In the genomic region with DNA sequence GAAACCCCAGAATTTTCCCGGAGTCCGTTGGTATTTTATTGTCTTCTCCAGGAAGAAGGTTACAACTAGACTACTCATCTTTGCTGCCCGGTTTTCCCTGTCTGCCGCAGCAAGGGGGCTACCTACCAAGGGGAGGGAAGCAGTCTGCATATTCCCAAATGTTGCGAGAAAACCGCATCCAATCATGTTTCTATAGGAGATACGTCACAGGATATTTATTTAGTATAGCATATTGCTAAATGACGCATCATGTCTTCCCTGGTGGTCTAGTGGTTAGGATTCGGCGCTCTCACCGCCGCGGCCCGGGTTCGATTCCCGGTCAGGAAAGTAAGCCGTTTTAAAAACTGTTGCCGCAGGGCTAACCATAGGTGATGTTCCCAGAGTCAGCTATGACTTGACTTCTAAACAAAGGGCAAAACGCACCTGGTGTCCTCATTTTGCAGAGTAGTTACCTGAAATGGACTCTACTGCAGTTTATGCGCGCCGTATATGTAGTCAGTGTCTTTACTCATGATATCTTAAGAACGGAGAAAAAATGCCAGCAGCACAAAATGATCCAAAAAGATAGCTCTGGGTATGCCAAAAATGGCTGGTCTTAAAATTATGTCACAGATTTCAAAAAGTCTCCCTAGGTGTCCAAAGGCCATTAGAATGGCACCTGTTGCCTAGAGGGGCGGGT, we compare ENCODE assay signal across 8 cellular contexts. TPM values are rescaled to one million over a fixed set of nuclear protein-coding genes. Genes with fewer than 3 reads are reported as not detected.
A peak's percentile ranks its signal among the peaks of the same experiment; 100 is the strongest.
DNase-seq lines count a peak whose midpoint lies in the region; ATAC-seq, FAIRE-seq and TF ChIP-seq lines count a peak whose summit lies in the region.

No MANE protein-coding gene starts in this region.

- H3K36me3 ChIP-seq in BLaER1 treated with 17β-estradiol and CSF1 and Interleukin-3, amounts not matched to agents 10 nM and 100 nM: no peaks in the 10 kb centered on the region
- no peaks in the 10 kb centered on the region for H3K36me3 ChIP-seq in endothelial cell of umbilical vein (ENCODE audit: control insufficient read depth in 2 of 2, extremely low read depth in 1 of 2, insufficient read depth in 2 of 2, low read length in 2 of 2)
- no peaks in the 10 kb centered on the region for H3K36me3 ChIP-seq in mucosa of rectum (ENCODE audit: control insufficient read depth in 2 of 2, insufficient read depth in 2 of 2, low read length in 2 of 2)

- POLR2A ChIA-PET in endothelial cell of umbilical vein (lab: Charles Lee): interaction anchor here (0.9 to 2.4 kb wide), 2 partner anchors 15 to 36 kb away, joined by 3 to 9 read pairs; a partner anchor contains a TSS

- peak overlapping the region; percentile 71 to 94 (median 83); a peak in 21 of 22 replicates for H3K4me2 ChIP-seq in BLaER1 treated with 17β-estradiol and CSF1 and Interleukin-3, amounts not matched to agents 10 nM and 100 nM
- peak overlapping the region; percentile 60 for H3K4me2 ChIP-seq in endothelial cell of umbilical vein (ENCODE audit: insufficient read depth, low read length)

- intact Hi-C loops in endothelial cell of umbilical vein (cut with micrococcal nuclease): loop anchor here (1.0 kb wide), 5 partner anchors 11 to 48 kb away; a partner anchor contains a TSS

- H3K79me2 ChIP-seq in endothelial cell of umbilical vein (ENCODE audit: control insufficient read depth, insufficient read depth, low read length): no peaks in the 10 kb centered on the region

- peak; percentile 39 for ATAC-seq in GM21367 (IDR thresholded peaks at IDR 0.05; ENCODE audit: unreplicated experiment)

- no peak for FAIRE-seq in endothelial cell of umbilical vein (lab: Jason Lieb, UNC)

- dilution Hi-C loops in endothelial cell of umbilical vein (cut with MboI; ENCODE audit: extremely low pct_ligation_motif_present, low sequenced_read_pairs): no loop called here

- CTCF ChIA-PET in endothelial cell of umbilical vein (lab: Charles Lee): interaction anchor here (0.7 to 2.7 kb wide), 3 partner anchors 9 to 15 kb away, joined by 3 to 16 read pairs (median 7); a partner anchor contains a TSS

- H3K4me3 ChIP-seq in BLaER1 treated with 17β-estradiol and CSF1 and Interleukin-3, amounts not matched to agents 10 nM and 100 nM: peak overlapping the region; percentile 67 to 91 (median 74)
- H3K4me3 ChIP-seq in endothelial cell of umbilical vein (replicated peaks in 1 of 3; ENCODE audit: insufficient read depth in 1 of 3, low read depth in 1 of 3, low read length in 3 of 3) (peak overlapping the region; percentile 49 to 72 (median 62)), mucosa of rectum (ENCODE audit: low read length in 2 of 2) (peak overlapping the region; percentile 67 to 84)

- no peak for TF ChIP-seq CTCF in endothelial cell of umbilical vein (IDR thresholded peaks at IDR 0.05; ENCODE audit: extremely low read depth in 1 of 2, insufficient read depth in 1 of 2, low read depth in 1 of 2, low read length in 2 of 2)

- no peak overlapping the region for H2AFZ ChIP-seq in endothelial cell of umbilical vein (ENCODE audit: low read depth, low read length)

- no peaks in the 10 kb centered on the region; a peak in 1 of 22 replicates for H4K20me1 ChIP-seq in BLaER1 treated with 17β-estradiol and CSF1 and Interleukin-3, amounts not matched to agents 10 nM and 100 nM
- no peaks in the 10 kb centered on the region for H4K20me1 ChIP-seq in endothelial cell of umbilical vein (replicated peaks; ENCODE audit: control insufficient read depth, extremely low read depth, insufficient read depth, low read length)

- DNase-seq in HS-5 (ENCODE audit: low read depth): peak; percentile 89
- DNase-seq in NOMO-1 treated with dmso at 0.1 percent for 144 hours (lab: John Stamatoyannopoulos, UW; ENCODE audit: unreplicated experiment): peak; percentile 82
- DNase-seq in activated CD8-positive, alpha-beta memory T cell treated with anti-CD3 and anti-CD28 coated beads, Interleukin-2, amount 50 U/mL, for 4 hours: peak; percentile 82
- peak; percentile 93 for DNase-seq in endothelial cell of umbilical vein (ENCODE audit: low read depth, low spot score)
- DNase-seq in stimulated activated CD8-positive, alpha-beta memory T cell treated with anti-CD3 and anti-CD28 coated beads, Interleukin-4, amount 100 ng/mL, for 1 hour (ENCODE audit: low read depth in 2 of 2, low spot score in 1 of 2): peak; percentile 65 to 72

- no peaks in the 10 kb centered on the region for H3K27me3 ChIP-seq in BLaER1 treated with 17β-estradiol and CSF1 and Interleukin-3, amounts not matched to agents 10 nM and 100 nM
- H3K27me3 ChIP-seq in endothelial cell of umbilical vein (ENCODE audit: control insufficient read depth in 2 of 2, insufficient read depth in 2 of 2, low read length in 2 of 2): peaks cover 0 to 3% of the 10 kb centered on the region in 2 experiments
- H3K27me3 ChIP-seq in mucosa of rectum (ENCODE audit: control insufficient read depth in 2 of 2, insufficient read depth in 2 of 2, low read length in 2 of 2): no peaks in the 10 kb centered on the region

- no peaks in the 10 kb centered on the region for H3K9me3 ChIP-seq in BLaER1 treated with 17β-estradiol and CSF1 and Interleukin-3, amounts not matched to agents 10 nM and 100 nM (replicated peaks in 1 of 11)
- H3K9me3 ChIP-seq in endothelial cell of umbilical vein (replicated peaks; ENCODE audit: control insufficient read depth, insufficient read depth, low read length) (no peaks in the 10 kb centered on the region), mucosa of rectum (ENCODE audit: control insufficient read depth in 2 of 2, low read length in 2 of 2) (no peaks in the 10 kb centered on the region)

- BruUV-seq in endothelial cell of umbilical vein (replicated peaks; lab: Mats Ljungman, UMichigan): no TSS peak

- no peak for TF ChIP-seq POLR2A in endothelial cell of umbilical vein (IDR thresholded peaks at IDR 0.05; ENCODE audit: low read depth, low read length)

- H3K9ac ChIP-seq in BLaER1 treated with 17β-estradiol and CSF1 and Interleukin-3, amounts not matched to agents 10 nM and 100 nM: peak overlapping the region; percentile 72 to 86 (median 81); a peak in 19 of 22 replicates
- no peak overlapping the region for H3K9ac ChIP-seq in endothelial cell of umbilical vein (replicated peaks; ENCODE audit: extremely low read depth, insufficient read depth, low read length)
- H3K9ac ChIP-seq in mucosa of rectum (ENCODE audit: low read depth in 1 of 2, low read length in 2 of 2): peak overlapping the region; percentile 89 to 90

- H3K27ac ChIP-seq in BLaER1 treated with 17β-estradiol and CSF1 and Interleukin-3, amounts not matched to agents 10 nM and 100 nM: peak overlapping the region in 9 of 11 experiments; percentile 67 to 84 (median 76); a peak in 16 of 22 replicates
- peak overlapping the region; percentile 38 for H3K27ac ChIP-seq in endothelial cell of umbilical vein (ENCODE audit: insufficient read depth, low read depth, low read length)
- H3K27ac ChIP-seq in mucosa of rectum (ENCODE audit: low read depth in 2 of 2, low read length in 2 of 2): peak overlapping the region; percentile 96

- H3K4me1 ChIP-seq in BLaER1 treated with 17β-estradiol and CSF1 and Interleukin-3, amounts not matched to agents 10 nM and 100 nM: peaks cover 0 to 14% (median 9%) of the 10 kb centered on the region in 10 experiments; a peak in 16 of 20 replicates
- H3K4me1 ChIP-seq in endothelial cell of umbilical vein (ENCODE audit: control insufficient read depth, extremely low read depth, insufficient read depth, low read length) (no peaks in the 10 kb centered on the region), mucosa of rectum (ENCODE audit: control insufficient read depth in 2 of 2, insufficient read depth in 2 of 2, low read length in 2 of 2) (peaks cover 0 to 2% of the 10 kb centered on the region in 2 donors)

- no peaks in the 10 kb centered on the region for H3K9me1 ChIP-seq in endothelial cell of umbilical vein (replicated peaks; ENCODE audit: control insufficient read depth, extremely low read depth, insufficient read depth, low read length)

RNA-seq across cellular contexts. Expression of a gene that starts 15.2 kb away (rescaled TPM):
- total RNA-seq in endothelial cell of umbilical vein: 36.6 and 38.6 TPM in 2 replicates
- polyA plus RNA-seq in endothelial cell of umbilical vein: 32.6 and 33.6 TPM in 2 replicates
- 16.3 and 22.5 TPM in 2 replicates for polyA plus RNA-seq in endothelial cell of umbilical vein (2011; cell fraction: cytosol; rRNA removed)
- 241 TPM in 2 replicates for polyA plus RNA-seq in endothelial cell of umbilical vein (2011; cell fraction: nucleus; rRNA removed)
- polyA plus RNA-seq in endothelial cell of umbilical vein (2012): 21.9 and 23.0 TPM in 2 replicates
- polyA minus RNA-seq in endothelial cell of umbilical vein: 13.2 and 18.1 TPM in 2 replicates
- 12.1 TPM for polyA minus RNA-seq in endothelial cell of umbilical vein (2011; cell fraction: cytosol; rRNA and poly(A)+ RNA removed)
- 17.5 and 21.1 TPM in 2 replicates for polyA minus RNA-seq in endothelial cell of umbilical vein (2011; cell fraction: nucleus; rRNA and poly(A)+ RNA removed)

RNA-seq across cellular contexts. Expression of a gene that starts 31.9 kb away (rescaled TPM):
- 5.2 and 5.9 TPM in 2 replicates for total RNA-seq in endothelial cell of umbilical vein
- 5.4 and 6.1 TPM in 2 replicates for polyA plus RNA-seq in endothelial cell of umbilical vein
- 4.9 and 5.2 TPM in 2 replicates for polyA plus RNA-seq in endothelial cell of umbilical vein (2011; cell fraction: cytosol; rRNA removed)
- 19.3 and 22.0 TPM in 2 replicates for polyA plus RNA-seq in endothelial cell of umbilical vein (2011; cell fraction: nucleus; rRNA removed)
- polyA plus RNA-seq in endothelial cell of umbilical vein (2012): 3.5 and 5.4 TPM in 2 replicates
- 9.1 and 13.1 TPM in 2 replicates for polyA minus RNA-seq in endothelial cell of umbilical vein
- 4.6 TPM for polyA minus RNA-seq in endothelial cell of umbilical vein (2011; cell fraction: cytosol; rRNA and poly(A)+ RNA removed)
- 4.4 and 5.6 TPM in 2 replicates for polyA minus RNA-seq in endothelial cell of umbilical vein (2011; cell fraction: nucleus; rRNA and poly(A)+ RNA removed)

RNA-seq across cellular contexts. Expression of a gene that starts 36.1 kb away (rescaled TPM):
- total RNA-seq in endothelial cell of umbilical vein: 20.1 and 21.5 TPM in 2 replicates
- 29.6 and 30.6 TPM in 2 replicates for polyA plus RNA-seq in endothelial cell of umbilical vein
- 17.8 TPM in 2 replicates for polyA plus RNA-seq in endothelial cell of umbilical vein (2011; cell fraction: cytosol; rRNA removed)
- 18.1 and 18.4 TPM in 2 replicates for polyA plus RNA-seq in endothelial cell of umbilical vein (2011; cell fraction: nucleus; rRNA removed)
- 9.1 and 9.4 TPM in 2 replicates for polyA plus RNA-seq in endothelial cell of umbilical vein (2012)
- 23.9 and 28.1 TPM in 2 replicates for polyA minus RNA-seq in endothelial cell of umbilical vein
- 33.8 TPM for polyA minus RNA-seq in endothelial cell of umbilical vein (2011; cell fraction: cytosol; rRNA and poly(A)+ RNA removed)
- polyA minus RNA-seq in endothelial cell of umbilical vein (2011; cell fraction: nucleus; rRNA and poly(A)+ RNA removed): 14.1 and 14.7 TPM in 2 replicates

RNA-seq across cellular contexts. Expression of a gene that starts 48.4 kb away (rescaled TPM):
- 24.7 and 26.5 TPM in 2 replicates for total RNA-seq in endothelial cell of umbilical vein
- polyA plus RNA-seq in endothelial cell of umbilical vein: 22.9 and 24.7 TPM in 2 replicates
- polyA plus RNA-seq in endothelial cell of umbilical vein (2011; cell fraction: cytosol; rRNA removed): 20.0 and 23.7 TPM in 2 replicates
- polyA plus RNA-seq in endothelial cell of umbilical vein (2011; cell fraction: nucleus; rRNA removed): 34.8 and 35.9 TPM in 2 replicates
- 12.4 TPM in 2 replicates for polyA plus RNA-seq in endothelial cell of umbilical vein (2012)
- polyA minus RNA-seq in endothelial cell of umbilical vein: 23.0 and 29.6 TPM in 2 replicates
- 11.8 TPM for polyA minus RNA-seq in endothelial cell of umbilical vein (2011; cell fraction: cytosol; rRNA and poly(A)+ RNA removed)
- 24.3 and 29.0 TPM in 2 replicates for polyA minus RNA-seq in endothelial cell of umbilical vein (2011; cell fraction: nucleus; rRNA and poly(A)+ RNA removed)

Comparison
In these comparisons a context has a peak if more than half of its experiments do, and no peak if none do; other contexts are left out.
1. Peak in every context shown above with its lines: DNase-seq, ATAC-seq, H3K4me3 ChIP-seq and H3K27ac ChIP-seq.
2. H3K27ac ChIP-seq: peak in every context shown above with its lines; median percentile 96 in mucosa of rectum; 76 in BLaER1 treated with 17β-estradiol and CSF1 and Interleukin-3, amounts not matched to agents 10 nM and 100 nM; 38 in endothelial cell of umbilical vein.